8 cellular contexts compared by ENCODE assay signal in the genomic region with DNA sequence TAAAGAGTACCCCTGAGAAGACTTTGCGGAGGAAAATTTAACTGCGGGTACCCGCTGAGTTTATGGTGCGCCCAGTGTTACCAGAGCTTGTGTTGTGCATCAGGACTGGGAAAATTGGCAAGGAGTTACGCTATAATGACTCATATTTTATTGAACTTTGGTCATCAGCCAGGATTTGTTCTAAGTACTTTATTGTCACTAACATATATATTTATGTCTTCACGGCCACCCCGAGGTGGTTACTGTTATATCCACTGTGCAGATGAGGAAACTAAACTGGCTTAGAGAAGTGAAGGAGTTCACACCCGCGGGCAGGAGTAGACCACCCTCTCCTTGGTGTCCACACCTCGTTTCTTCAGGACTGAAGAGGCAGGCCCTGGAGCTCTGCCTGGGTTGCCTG. TPM values are rescaled to one million over a fixed set of nuclear protein-coding genes. Genes with fewer than 3 reads are reported as not detected.
DNase-seq lines count a peak whose midpoint lies in the region; ATAC-seq and TF ChIP-seq lines count a peak whose summit lies in the region.

No MANE protein-coding gene starts in this region.

- intact Hi-C loops in Panc1 (cut with micrococcal nuclease; ENCODE audit: unreplicated experiment): no loop called here
- intact Hi-C loops in aorta (cut with DNase I): no loop called here

- BruUV-seq in Panc1 (replicated peaks; lab: Mats Ljungman, UMichigan): no TSS peak

- TF ChIP-seq CTCF in Panc1 (IDR thresholded peaks at IDR 0.05): no peak

- H3K4me3 ChIP-seq in Panc1 (ENCODE audit: low read depth in 2 of 2, low read length in 2 of 2): peak overlapping the region; percentile 65 to 90
- peak overlapping the region; percentile 46 for H3K4me3 ChIP-seq in mesodermal cell (ENCODE audit: extremely low read depth, insufficient read depth, low read length, poor library complexity, severe bottlenecking)
- H3K4me3 ChIP-seq in aorta (ENCODE audit: low read length in 2 of 2): peak overlapping the region; percentile 67 to 76

- in situ Hi-C loops in Panc1 (cut with HindIII; ENCODE audit: low pct_unique_long_range_greater_than_20kb, low sequenced_read_pairs): no loop called here

- peaks cover 28% of the 10 kb centered on the region for H3K4me1 Mint-ChIP-seq in activated CD4-positive, alpha-beta T cell treated with anti-CD3 and anti-CD28 coated beads, Interleukin-2, amount 10 ng/mL, durations not matched to agents 7 days and 5 days

- H3K27me3 Mint-ChIP-seq in activated CD4-positive, alpha-beta T cell treated with anti-CD3 and anti-CD28 coated beads, Interleukin-2, amount 10 ng/mL, durations not matched to agents 7 days and 5 days: no peaks in the 10 kb centered on the region

- no peaks in the 10 kb centered on the region for H3K27me3 ChIP-seq in Panc1 (ENCODE audit: control insufficient read depth, insufficient read depth, low read length)
- no peaks in the 10 kb centered on the region for H3K27me3 ChIP-seq in aorta (ENCODE audit: control insufficient read depth in 1 of 2, insufficient read depth in 2 of 2, low read length in 1 of 2)

- CTCF ChIA-PET in activated CD4-positive, alpha-beta T cell treated with anti-CD3 and anti-CD28 coated beads, Interleukin-2, amount 10 ng/mL, durations not matched to agents 7 days and 5 days (lab: Charles Lee): interaction anchor here (0.5 to 3.4 kb wide), 6 partner anchors 9 to 796 kb away, joined by 3 to 12 read pairs (median 4); no protein-coding TSS in a partner anchor
- CTCF ChIA-PET in Panc1 (lab: Charles Lee): interaction anchor here (0.5 kb wide), 1 partner anchor 1896 kb away, joined by 3 read pairs; no protein-coding TSS in a partner anchor

- ATAC-seq in Panc1 (no peak), aorta (ENCODE audit: low FRiP score) (peak; percentile 27), HG02852 (IDR thresholded peaks at IDR 0.05; ENCODE audit: unreplicated experiment) (no peak)

- no peaks in the 10 kb centered on the region for H3K9me3 Mint-ChIP-seq in activated CD4-positive, alpha-beta T cell treated with anti-CD3 and anti-CD28 coated beads, Interleukin-2, amount 10 ng/mL, durations not matched to agents 7 days and 5 days

- H3K9me3 ChIP-seq in Panc1 (ENCODE audit: control insufficient read depth, insufficient read depth, low read depth, low read length) (no peaks in the 10 kb centered on the region), mesodermal cell (ENCODE audit: control insufficient read depth, low read length) (no peaks in the 10 kb centered on the region), aorta (ENCODE audit: control insufficient read depth, low read length) (no peaks in the 10 kb centered on the region)

- H3K36me3 Mint-ChIP-seq in activated CD4-positive, alpha-beta T cell treated with anti-CD3 and anti-CD28 coated beads, Interleukin-2, amount 10 ng/mL, durations not matched to agents 7 days and 5 days (ENCODE audit: low read depth): no peaks in the 10 kb centered on the region

- peaks cover 10% of the 10 kb centered on the region; the same call in 1 of the 2 replicates for H3K4me1 ChIP-seq in Panc1 (ENCODE audit: control insufficient read depth, insufficient read depth, low read length)
- H3K4me1 ChIP-seq in mesodermal cell (ENCODE audit: control insufficient read depth, insufficient read depth, low read length, poor library complexity, severe bottlenecking): peaks cover 4% of the 10 kb centered on the region
- H3K4me1 ChIP-seq in aorta (ENCODE audit: control insufficient read depth in 1 of 2, insufficient read depth in 2 of 2, low read length in 2 of 2): no peaks in the 10 kb centered on the region

- H3K4me3 Mint-ChIP-seq in activated CD4-positive, alpha-beta T cell treated with anti-CD3 and anti-CD28 coated beads, Interleukin-2, amount 10 ng/mL, durations not matched to agents 7 days and 5 days: peak overlapping the region; percentile 78

- no peaks in the 10 kb centered on the region for H3K36me3 ChIP-seq in Panc1 (ENCODE audit: control insufficient read depth, insufficient read depth, low read length)
- H3K36me3 ChIP-seq in mesodermal cell (ENCODE audit: control insufficient read depth, insufficient read depth, low read length): no peaks in the 10 kb centered on the region
- H3K36me3 ChIP-seq in aorta (ENCODE audit: control insufficient read depth in 1 of 2, insufficient read depth in 2 of 2, low read length in 1 of 2): peaks cover 0 to 3% of the 10 kb centered on the region in 2 donors

- no peak for DNase-seq in activated CD4-positive, alpha-beta T cell treated with anti-CD3 and anti-CD28 coated beads, Interleukin-2, amount 10 ng/mL, durations not matched to agents 7 days and 5 days
- no peak for DNase-seq in activated CD4-positive, alpha-beta T cell treated with anti-CD3 and anti-CD28 coated beads, Interleukin-2, amount 50 U/mL, for 4 hours
- DNase-seq in Panc1 (ENCODE audit: low read depth, low spot score) (no peak), dermis blood vessel endothelial cell (peak; percentile 83), aorta (no peak), NCI-H82 (lab: John Stamatoyannopoulos, UW) (no peak)

- peak overlapping the region; percentile 85 for H3K27ac ChIP-seq in Panc1 (ENCODE audit: low read length)
- peak overlapping the region; percentile 36 for H3K27ac ChIP-seq in mesodermal cell (ENCODE audit: low read depth, low read length, severe bottlenecking)
- peak overlapping the region in 1 of 2 donors; percentile 78 for H3K27ac ChIP-seq in aorta (ENCODE audit: low read depth in 1 of 2, low read length in 2 of 2)

- H3K27ac Mint-ChIP-seq in activated CD4-positive, alpha-beta T cell treated with anti-CD3 and anti-CD28 coated beads, Interleukin-2, amount 10 ng/mL, durations not matched to agents 7 days and 5 days: peak overlapping the region; percentile 89

- POLR2A ChIA-PET in activated CD4-positive, alpha-beta T cell treated with anti-CD3 and anti-CD28 coated beads, Interleukin-2, amount 10 ng/mL, durations not matched to agents 7 days and 5 days (lab: Charles Lee): no interaction called here
- POLR2A ChIA-PET in Panc1 (lab: Charles Lee): interaction anchor here (0.8 kb wide), 1 partner anchor 12 kb away, joined by 9 read pairs; no protein-coding TSS in a partner anchor

- WGBS in mesodermal cell (ENCODE audit: insufficient coverage in 2 of 2), 2 experiments: 75 to 83% methylated on average over 6 to 8 of the region's 10 CpGs
- 15 to 28% methylated on average over 10 of the region's 10 CpGs for WGBS in aorta, 2 donors

RNA-seq across cellular contexts. Expression of a gene that starts 0.7 kb away (rescaled TPM):
- 10 to 100 TPM; 11.6 to 11.7 TPM for total RNA-seq in activated CD4-positive, alpha-beta T cell treated with anti-CD3 and anti-CD28 coated beads, Interleukin-2, amount 10 ng/mL, durations not matched to agents 7 days and 5 days
- total RNA-seq in Panc1 (2021; ENCODE audit: unreplicated experiment): 38.0 TPM
- 17.1 TPM for polyA plus RNA-seq in Panc1 (2012; ENCODE audit: insufficient read length)
- 8.2 and 9.0 TPM in 2 replicates for total RNA-seq in dermis blood vessel endothelial cell
- polyA plus RNA-seq in mesodermal cell (2013, experiment 1 of 2): 6.2 TPM
- polyA plus RNA-seq in mesodermal cell (2013, experiment 2 of 2): 4.4 TPM
- 10 to 100 TPM; 31.7 to 88.9 TPM for total RNA-seq in aorta
- 10 to 100 TPM in 1 of 2 donors, 1 to 10 TPM in 1; 8.8 to 92.5 TPM for polyA plus RNA-seq in aorta

RNA-seq across cellular contexts. Expression of a gene that starts 19.0 kb away (rescaled TPM):
- total RNA-seq in activated CD4-positive, alpha-beta T cell treated with anti-CD3 and anti-CD28 coated beads, Interleukin-2, amount 10 ng/mL, durations not matched to agents 7 days and 5 days: not detected
- not detected for total RNA-seq in Panc1 (2021; ENCODE audit: unreplicated experiment)
- polyA plus RNA-seq in Panc1 (2012; ENCODE audit: insufficient read length): not detected
- not detected in 2 replicates for total RNA-seq in dermis blood vessel endothelial cell
- not detected for polyA plus RNA-seq in mesodermal cell (2013, experiment 1 of 2)
- not detected for polyA plus RNA-seq in mesodermal cell (2013, experiment 2 of 2)
- not detected for total RNA-seq in aorta
- polyA plus RNA-seq in aorta: not detected

RNA-seq across cellular contexts. Expression of a gene that starts 28.7 kb away (rescaled TPM):
- 10 to 100 TPM; 26.7 to 27.7 TPM for total RNA-seq in activated CD4-positive, alpha-beta T cell treated with anti-CD3 and anti-CD28 coated beads, Interleukin-2, amount 10 ng/mL, durations not matched to agents 7 days and 5 days
- total RNA-seq in Panc1 (2021; ENCODE audit: unreplicated experiment) (57.5 TPM), dermis blood vessel endothelial cell (149 and 158 TPM in 2 replicates), aorta (10 to 100 TPM; 58.0 to 69.4 TPM)
- 50.2 TPM for polyA plus RNA-seq in Panc1 (2012; ENCODE audit: insufficient read length)
- 92.5 TPM for polyA plus RNA-seq in mesodermal cell (2013, experiment 1 of 2)
- 77.0 TPM for polyA plus RNA-seq in mesodermal cell (2013, experiment 2 of 2)
- polyA plus RNA-seq in aorta: 10 to 100 TPM; 16.0 to 45.2 TPM
